ENCODE assay signal across 11 cellular contexts in the genomic region with DNA sequence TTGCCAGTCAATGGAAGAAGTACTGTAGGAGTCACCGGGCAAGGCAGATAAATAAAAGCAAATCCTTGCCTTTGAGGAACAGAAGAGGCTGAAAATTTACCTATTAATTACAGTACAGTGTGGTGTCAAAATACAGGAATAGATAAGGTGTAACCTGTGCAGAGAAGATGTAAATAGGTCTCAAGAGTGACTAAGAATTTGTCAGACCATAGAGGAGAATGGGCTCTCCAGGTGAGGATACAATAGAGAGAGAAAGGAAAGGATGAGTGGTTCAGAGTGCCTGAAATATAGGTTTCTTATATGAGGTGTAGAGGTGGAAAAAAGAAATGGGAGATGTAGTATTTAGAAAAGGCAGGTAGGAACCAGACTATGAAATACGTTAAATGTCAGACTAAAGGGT. TPM values are rescaled to one million over a fixed set of nuclear protein-coding genes. Genes with fewer than 3 reads are reported as not detected.
DNase-seq lines count a peak whose midpoint lies in the region; ATAC-seq and TF ChIP-seq lines count a peak whose summit lies in the region.
"Had no signal": no experiment of that assay in that cellular context is flagged by ENCODE, and none has a peak within 500 bp of the region (broad histone marks: within the 10 kb centered on the region; RNA-seq: fewer than 3 reads in every experiment).

No MANE protein-coding gene starts in this region.

- H3K4me1 Mint-ChIP-seq in GM23338 (peaks cover 8% of the 10 kb centered on the region; the same call in 2 of the 3 replicates), T-helper 17 cell (peaks cover 16% of the 10 kb centered on the region), neural progenitor cell (no peaks in the 10 kb centered on the region)

- no peak for ATAC-seq in GM23338
- no peak for ATAC-seq in T-helper 17 cell
- ATAC-seq in HG03439 (IDR thresholded peaks at IDR 0.05; ENCODE audit: unreplicated experiment), result no peak
- ATAC-seq in HG03521 (IDR thresholded peaks at IDR 0.05; ENCODE audit: unreplicated experiment), result no peak

- peaks cover 32% of the 10 kb centered on the region for H3K79me2 ChIP-seq in GM23338 (replicated peaks; ENCODE audit: insufficient read depth)
- peaks cover 32% of the 10 kb centered on the region for H3K79me2 ChIP-seq in neural progenitor cell (ENCODE audit: low read depth)

- DNase-seq in GM23338 (ENCODE audit: low spot score) (no peak), T-helper 17 cell (no peak), epithelial cell of prostate (ENCODE audit: low read depth, low spot score) (no peak), neural progenitor cell (ENCODE audit: low spot score) (no peak), iPS-NIHi7 (ENCODE audit: extremely low spot score) (no peak)
- no peak for DNase-seq in effector memory CD4-positive, alpha-beta T cell
- DNase-seq: NCI-H1436 had no signal

- H3F3A ChIP-seq in GM23338 (replicated peaks; ENCODE audit: low read depth) (no peaks in the 10 kb centered on the region), neural progenitor cell (ENCODE audit: low read depth) (peaks cover 4% of the 10 kb centered on the region)

- H3K36me3 Mint-ChIP-seq in GM23338 (ENCODE audit: low read depth), result peaks cover 21% of the 10 kb centered on the region
- no peaks in the 10 kb centered on the region for H3K36me3 Mint-ChIP-seq in T-helper 17 cell (ENCODE audit: low read depth)
- peaks cover 12% of the 10 kb centered on the region for H3K36me3 Mint-ChIP-seq in neural progenitor cell

- H3K4me3 ChIP-seq in GM23338 (peak overlapping the region; percentile 89), neural progenitor cell (peak overlapping the region; percentile 68)
- no peak overlapping the region for H3K4me3 ChIP-seq in effector memory CD4-positive, alpha-beta T cell (ENCODE audit: insufficient read depth, low read depth, low read length, poor library complexity, severe bottlenecking)

- no peaks in the 10 kb centered on the region for H3K9me3 ChIP-seq in T-helper 17 cell (ENCODE audit: control insufficient read depth, low read length, poor library complexity, severe bottlenecking)
- H3K9me3 ChIP-seq in neural progenitor cell (ENCODE audit: low read depth), result peaks cover 11% of the 10 kb centered on the region
- no peaks in the 10 kb centered on the region for H3K9me3 ChIP-seq in effector memory CD4-positive, alpha-beta T cell (ENCODE audit: control insufficient read depth, low read length)
- H3K9me3 ChIP-seq: adrenal gland had no signal

- H3K27ac Mint-ChIP-seq in GM23338 (no peak overlapping the region), T-helper 17 cell (no peak overlapping the region), neural progenitor cell (no peak overlapping the region)

- H4K20me1 ChIP-seq in GM23338 (replicated peaks; ENCODE audit: insufficient read depth) (no peaks in the 10 kb centered on the region), neural progenitor cell (ENCODE audit: low read depth) (no peaks in the 10 kb centered on the region)

- H3K27me3 ChIP-seq in GM23338 (ENCODE audit: insufficient read depth) (no peaks in the 10 kb centered on the region), neural progenitor cell (no peaks in the 10 kb centered on the region)
- no peaks in the 10 kb centered on the region for H3K27me3 ChIP-seq in effector memory CD4-positive, alpha-beta T cell (replicated peaks; ENCODE audit: control insufficient read depth, insufficient read depth, low read length, poor library complexity, severe bottlenecking)
- H3K27me3 ChIP-seq: adrenal gland had no signal

- H3K4me1 ChIP-seq in GM23338 (ENCODE audit: insufficient read depth) (no peaks in the 10 kb centered on the region), neural progenitor cell (no peaks in the 10 kb centered on the region)
- H3K4me1 ChIP-seq in effector memory CD4-positive, alpha-beta T cell (ENCODE audit: control insufficient read depth, insufficient read depth, low read length, poor library complexity, severe bottlenecking), result no peaks in the 10 kb centered on the region

- H3K9me3 Mint-ChIP-seq in GM23338 (peaks cover 17% of the 10 kb centered on the region), neural progenitor cell (peaks cover 16% of the 10 kb centered on the region)

- H3K4me2 ChIP-seq in GM23338 (peak overlapping the region; percentile 79), neural progenitor cell (peak overlapping the region; percentile 73)

- H3K4me3 Mint-ChIP-seq in GM23338 (peak overlapping the region; percentile 96), T-helper 17 cell (peak overlapping the region; percentile 97), neural progenitor cell (peak overlapping the region; percentile 93)

- no peak for TF ChIP-seq CTCF in GM23338 (conservative IDR thresholded peaks at IDR 0.05; ENCODE audit: low read depth in 2 of 2)
- no peak for TF ChIP-seq CTCF in neural progenitor cell (IDR thresholded peaks at IDR 0.05)

- no peaks in the 10 kb centered on the region for H3K9me2 ChIP-seq in GM23338 (ENCODE audit: insufficient read depth)

- no peak overlapping the region for H3K9ac ChIP-seq in neural progenitor cell

- peaks cover 2% of the 10 kb centered on the region for H3K27me3 Mint-ChIP-seq in GM23338 (ENCODE audit: insufficient read depth, low read depth, poor library complexity)
- no peaks in the 10 kb centered on the region for H3K27me3 Mint-ChIP-seq in T-helper 17 cell
- no peaks in the 10 kb centered on the region for H3K27me3 Mint-ChIP-seq in neural progenitor cell (ENCODE audit: insufficient read depth, low read depth)

- H3K36me3 ChIP-seq in GM23338 (ENCODE audit: insufficient read depth), result no peaks in the 10 kb centered on the region
- H3K36me3 ChIP-seq in neural progenitor cell, result no peaks in the 10 kb centered on the region
- H3K36me3 ChIP-seq in effector memory CD4-positive, alpha-beta T cell (ENCODE audit: control insufficient read depth, insufficient read depth, low read length), result no peaks in the 10 kb centered on the region
- H3K36me3 ChIP-seq: adrenal gland had no signal

- H3K27ac ChIP-seq in GM23338 (ENCODE audit: low read depth), result no peak overlapping the region
- H3K27ac ChIP-seq in epithelial cell of prostate, result peak overlapping the region; percentile 71
- no peak overlapping the region for H3K27ac ChIP-seq in neural progenitor cell
- no peak overlapping the region for H3K27ac ChIP-seq in effector memory CD4-positive, alpha-beta T cell (ENCODE audit: insufficient read depth, low read length, poor library complexity, severe bottlenecking)
- H3K27ac ChIP-seq: adrenal gland, VCaP had no signal

- peak overlapping the region; percentile 88; the same call in 1 of the 2 replicates for H2AFZ ChIP-seq in GM23338
- no peak overlapping the region for H2AFZ ChIP-seq in neural progenitor cell (replicated peaks)

TF ChIP-seq in GM23338, 12 proteins besides CTCF, POLR2A, EP300 and RAD21 (continues in another document):
- no peak for TF ChIP-seq CREB1 (CRISPR knock-in tag; IDR thresholded peaks at IDR 0.05; ENCODE audit: low read depth)
- no peak for TF ChIP-seq STAT1 (IDR thresholded peaks at IDR 0.05; ENCODE audit: unreplicated experiment)
- TF ChIP-seq POLR2AphosphoS5 (IDR thresholded peaks at IDR 0.05; ENCODE audit: low read depth), result no peak

RNA-seq across cellular contexts. Expression of a gene that starts 0.8 kb away (rescaled TPM):
- total RNA-seq in GM23338 (2014; rRNA removed; shearing (Covaris generic)), result 20.5 and 28.3 TPM in 2 replicates
- 15.7 and 17.4 TPM in 2 replicates for polyA plus RNA-seq in GM23338 (2016; fragmentation: Nextera tagmentation; extraction: Ambion mirVana)
- total RNA-seq in T-helper 17 cell (1 to 10 TPM; 6.6 to 7.7 TPM), neural progenitor cell (ENCODE audit: low replicate concordance) (33.7 and 35.6 TPM in 2 replicates)

RNA-seq across cellular contexts. Expression of a gene that starts 57.6 kb away (rescaled TPM):
- total RNA-seq in GM23338 (2014; rRNA removed; shearing (Covaris generic)), result 1.1 and 1.2 TPM in 2 replicates
- polyA plus RNA-seq in GM23338 (2016; fragmentation: Nextera tagmentation; extraction: Ambion mirVana), result 0.73 and 0.92 TPM in 2 replicates
- 1 to 10 TPM; 1.4 to 1.5 TPM for total RNA-seq in T-helper 17 cell
- total RNA-seq in neural progenitor cell (ENCODE audit: low replicate concordance), result 4.6 and 9.7 TPM in 2 replicates
